ENCODE assay signal across 31 cellular contexts in the genomic region with DNA sequence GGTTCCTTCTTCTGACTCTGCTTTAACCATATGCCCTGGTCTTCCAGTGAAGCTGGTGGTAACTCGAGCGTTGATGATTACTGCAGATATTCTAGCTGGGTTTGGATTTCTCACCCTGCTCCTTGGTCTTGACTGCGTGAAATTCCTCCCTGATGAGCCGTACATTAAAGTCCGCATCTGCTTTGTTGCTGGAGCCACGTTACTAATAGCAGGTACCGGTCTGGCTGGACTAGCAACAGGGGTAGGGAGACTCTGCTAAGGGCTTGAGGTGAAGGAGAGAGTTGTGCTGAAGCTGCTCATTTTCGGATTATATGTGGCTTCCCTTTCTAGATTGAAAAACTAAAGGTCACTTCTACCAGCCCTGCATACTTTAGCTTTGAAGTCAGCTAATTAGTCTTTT. TPM values are rescaled to one million over a fixed set of nuclear protein-coding genes. Genes with fewer than 3 reads are reported as not detected.
"Had no signal": no experiment of that assay in that cellular context is flagged by ENCODE, and none has a peak within 500 bp of the region (broad histone marks: within the 10 kb centered on the region; RNA-seq: fewer than 3 reads in every experiment).

No MANE protein-coding gene starts in this region.

- H3K27ac ChIP-seq: esophagus squamous epithelium, heart right ventricle, left lung, parathyroid adenoma, right lobe of liver, transverse colon had no signal

- DNase-seq: activated B cell treated with CpG ODN at 0.5 μM for 24 hours; activated CD4-positive, alpha-beta T cell treated with anti-CD3 and anti-CD28 coated beads for 36 hours; activated CD4-positive, alpha-beta T cell treated with anti-CD3 and anti-CD28 coated beads, Interleukin-2, amount 50 U/mL, for 4 hours; activated CD8-positive, alpha-beta memory T cell treated with anti-CD3 and anti-CD28 coated beads for 24 hours; activated CD8-positive, alpha-beta memory T cell treated with anti-CD3 and anti-CD28 coated beads, Interleukin-2, amount 50 U/mL, for 4 hours; activated T-cell treated with anti-CD3 and anti-CD28 coated beads, Interleukin-2, amount 50 U/mL, for 24 hours; aorta; caudate nucleus; dermis blood vessel endothelial cell; effector CD8-positive, alpha-beta T cell; esophagus squamous epithelium; heart right ventricle; kidney; left lung; natural killer cell; right lobe of liver; small intestine; stimulated activated CD4-positive, alpha-beta T cell treated with anti-CD3 and anti-CD28 coated beads, Interleukin-2, amount 100 ng/mL, for 48 hours; stimulated activated CD8-positive, alpha-beta memory T cell treated with anti-CD3 and anti-CD28 coated beads, Interleukin-4, amount 100 ng/mL, for 48 hours; stimulated activated naive B cell treated with anti-CD40 and anti-IgM and Interleukin-4, amounts not matched to agents 10 μg/mL and 1 μg/mL and 100 μg/mL, for 72 hours; T-helper 1 cell; transverse colon had no signal

- H3K9ac ChIP-seq: parathyroid adenoma had no signal

- H3K27me3 ChIP-seq: esophagus squamous epithelium, heart right ventricle, left lung, right lobe of liver, transverse colon had no signal

- FAIRE-seq: endothelial cell of umbilical vein, kidney, small intestine had no signal

- H2AFZ ChIP-seq: parathyroid adenoma had no signal

- H3K4me1 ChIP-seq: esophagus squamous epithelium, heart right ventricle, left lung, parathyroid adenoma, right lobe of liver, transverse colon had no signal

- H3K4me3 ChIP-seq: esophagus squamous epithelium, heart right ventricle, left lung, lung, right lobe of liver, transverse colon had no signal

- H3K9me3 ChIP-seq: esophagus squamous epithelium, heart right ventricle, left lung, right lobe of liver, transverse colon had no signal

- H3K36me3 ChIP-seq: esophagus squamous epithelium, heart right ventricle, left lung, right lobe of liver, transverse colon had no signal

- H3K79me2 ChIP-seq: parathyroid adenoma had no signal

- ATAC-seq: activated CD4-positive, alpha-beta T cell treated with anti-CD3 and anti-CD28 coated beads for 36 hours; activated naive CD4-positive, alpha-beta T cell treated with anti-CD3 and anti-CD28 coated beads, Interleukin-2, amount 50 U/mL, for 72 hours; activated T-helper 17 cell treated with anti-CD3 and anti-CD28 coated beads, Interleukin-2, amount 50 U/mL, for 72 hours; heart right ventricle; left lung; natural killer cell; right lobe of liver; stimulated activated naive B cell treated with anti-CD40 and anti-IgM and Interleukin-4, amounts not matched to agents 10 μg/mL and 1 μg/mL and 100 μg/mL, for 72 hours had no signal

RNA-seq across cellular contexts. Expression of a gene that starts 16.8 kb away (rescaled TPM):
- total RNA-seq: activated B cell treated with CpG ODN at 0.5 μM for 24 hours; activated CD4-positive, alpha-beta T cell treated with anti-CD3 and anti-CD28 coated beads for 36 hours; activated naive CD4-positive, alpha-beta T cell treated with anti-CD3 and anti-CD28 coated beads, Interleukin-2, amount 50 U/mL, for 72 hours; activated T-helper 17 cell treated with anti-CD3 and anti-CD28 coated beads, Interleukin-2, amount 50 U/mL, for 72 hours; aorta; endothelial cell of umbilical vein; heart right ventricle; natural killer cell; transverse colon had no signal
- polyA plus RNA-seq: aorta, heart right ventricle, small intestine had no signal

RNA-seq across cellular contexts. Expression of a gene that starts 45.0 kb away (rescaled TPM):
- total RNA-seq: activated B cell treated with CpG ODN at 0.5 μM for 24 hours; activated CD4-positive, alpha-beta T cell treated with anti-CD3 and anti-CD28 coated beads for 36 hours; activated naive CD4-positive, alpha-beta T cell treated with anti-CD3 and anti-CD28 coated beads, Interleukin-2, amount 50 U/mL, for 72 hours; activated T-helper 17 cell treated with anti-CD3 and anti-CD28 coated beads, Interleukin-2, amount 50 U/mL, for 72 hours; aorta; dermis blood vessel endothelial cell; endothelial cell of umbilical vein; esophagus squamous epithelium; fibroblast of villous mesenchyme; heart right ventricle; kidney; left lung; lung; mesothelial cell of epicardium; natural killer cell; right lobe of liver; temporal lobe; transverse colon had no signal
- polyA plus RNA-seq: adipose tissue, aorta, endothelial cell of umbilical vein, heart right ventricle, lung, small intestine had no signal
